13 cellular contexts compared by ENCODE assay signal in genomic region chr1:211377539-211378461, GRCh38. TPM values are rescaled to one million over a fixed set of nuclear protein-coding genes. Genes with fewer than 3 reads are reported as not detected.
DNase-seq lines count a peak whose midpoint lies in the region; ATAC-seq and TF ChIP-seq lines count a peak whose summit lies in the region.
"Had no signal": no experiment of that assay in that cellular context is flagged by ENCODE, and none has a peak within 500 bp of the region (broad histone marks: within the 10 kb centered on the region; RNA-seq: fewer than 3 reads in every experiment).

No MANE protein-coding gene starts in this region.

- H3K4me1 Mint-ChIP-seq in activated CD8-positive, alpha-beta memory T cell treated with anti-CD3 and anti-CD28 coated beads, Interleukin-2, amount 10 ng/mL, durations not matched to agents 7 days and 5 days = peaks cover 43% of the 10 kb centered on the region
- peaks cover 11 to 27% of the 10 kb centered on the region in 2 donors for H3K4me1 Mint-ChIP-seq in stimulated activated naive B cell treated with anti-CD40 and anti-IgM and Interleukin-4, amounts not matched to agents 10 μg/mL and 1 μg/mL and 100 μg/mL, for 72 hours

- H3K23ac ChIP-seq in neuronal stem cell (ENCODE audit: low read depth, low read length, poor library complexity) = no peak overlapping the region

- peaks cover 35% of the 10 kb centered on the region for H3K36me3 Mint-ChIP-seq in activated CD8-positive, alpha-beta memory T cell treated with anti-CD3 and anti-CD28 coated beads, Interleukin-2, amount 10 ng/mL, durations not matched to agents 7 days and 5 days
- H3K36me3 Mint-ChIP-seq in stimulated activated naive B cell treated with anti-CD40 and anti-IgM and Interleukin-4, amounts not matched to agents 10 μg/mL and 1 μg/mL and 100 μg/mL, for 72 hours = peaks cover 21 to 22% of the 10 kb centered on the region in 2 donors

- no peak overlapping the region for H2BK120ac ChIP-seq in neuronal stem cell (ENCODE audit: low read depth, low read length)

- H3K9me3 Mint-ChIP-seq in activated CD8-positive, alpha-beta memory T cell treated with anti-CD3 and anti-CD28 coated beads, Interleukin-2, amount 10 ng/mL, durations not matched to agents 7 days and 5 days (ENCODE audit: low read depth) = no peaks in the 10 kb centered on the region
- H3K9me3 Mint-ChIP-seq in stimulated activated naive B cell treated with anti-CD40 and anti-IgM and Interleukin-4, amounts not matched to agents 10 μg/mL and 1 μg/mL and 100 μg/mL, for 72 hours = no peaks in the 10 kb centered on the region

- H3K27ac ChIP-seq in ascending aorta (peak overlapping the region; percentile 2 to 44), neuronal stem cell (replicated peaks; ENCODE audit: low read length) (no peak overlapping the region)

- H2BK12ac ChIP-seq in neuronal stem cell (ENCODE audit: low read length) = no peak overlapping the region

- DNase-seq in activated CD8-positive, alpha-beta memory T cell treated with anti-CD3 and anti-CD28 coated beads, Interleukin-2, amount 10 ng/mL, durations not matched to agents 7 days and 5 days = no peak
- no peak for DNase-seq in activated CD8-positive, alpha-beta memory T cell treated with anti-CD3 and anti-CD28 coated beads for 24 hours
- DNase-seq in ascending aorta (ENCODE audit: low spot score in 2 of 2) (no peak), left kidney (ENCODE audit: low read depth, low spot score) (peak; percentile 35), neuronal stem cell (ENCODE audit: low spot score) (no peak)
- DNase-seq in stimulated activated naive B cell treated with anti-CD40 and anti-IgM and Interleukin-4, amounts not matched to agents 10 μg/mL and 1 μg/mL and 100 μg/mL, for 72 hours = no peak
- DNase-seq: activated T-cell treated with anti-CD3 and anti-CD28 coated beads, Interleukin-2, amount 50 U/mL, for 4 hours; central memory CD4-positive, alpha-beta T cell; GOT3; NCI-H1105; NCI-H510A had no signal

- no peak overlapping the region for H3K4me2 ChIP-seq in neuronal stem cell (ENCODE audit: insufficient read depth, low read length, poor library complexity, severe bottlenecking)

- no peak for TF ChIP-seq CTCF in ascending aorta (IDR thresholded peaks at IDR 0.05)

- no peak overlapping the region for H2AK5ac ChIP-seq in neuronal stem cell (ENCODE audit: low read depth, low read length)

- ATAC-seq in activated CD8-positive, alpha-beta memory T cell treated with anti-CD3 and anti-CD28 coated beads, Interleukin-2, amount 10 ng/mL, durations not matched to agents 7 days and 5 days = no peak
- no peak for ATAC-seq in stimulated activated naive B cell treated with anti-CD40 and anti-IgM and Interleukin-4, amounts not matched to agents 10 μg/mL and 1 μg/mL and 100 μg/mL, for 72 hours (replicated peaks)
- no peak for ATAC-seq in GM21367 (IDR thresholded peaks at IDR 0.05; ENCODE audit: unreplicated experiment)
- no peak for ATAC-seq in GM19467 (IDR thresholded peaks at IDR 0.05; ENCODE audit: unreplicated experiment)

- no peak overlapping the region for H4K91ac ChIP-seq in neuronal stem cell (ENCODE audit: low read depth, low read length, poor library complexity)

- H3K4me1 ChIP-seq in ascending aorta = no peaks in the 10 kb centered on the region
- peaks cover 0 to 7% of the 10 kb centered on the region in 2 donors for H3K4me1 ChIP-seq in neuronal stem cell (ENCODE audit: control insufficient read depth in 2 of 2, insufficient read depth in 1 of 2, low read depth in 1 of 2, low read length in 2 of 2)

- no peak overlapping the region for H3K9ac ChIP-seq in neuronal stem cell (ENCODE audit: low read depth, low read length, poor library complexity)

- H2BK15ac ChIP-seq in neuronal stem cell (ENCODE audit: low read length) = no peak overlapping the region

- H3K36me3 ChIP-seq in ascending aorta (peaks cover 12 to 29% of the 10 kb centered on the region in 2 donors), neuronal stem cell (replicated peaks in 1 of 2; ENCODE audit: control insufficient read depth in 2 of 2, insufficient read depth in 2 of 2, low read length in 2 of 2) (peaks cover 0 to 2% of the 10 kb centered on the region in 2 donors)

- no peak overlapping the region for H4K8ac ChIP-seq in neuronal stem cell (ENCODE audit: low read depth, low read length)

- no peaks in the 10 kb centered on the region for H3K27me3 Mint-ChIP-seq in activated CD8-positive, alpha-beta memory T cell treated with anti-CD3 and anti-CD28 coated beads, Interleukin-2, amount 10 ng/mL, durations not matched to agents 7 days and 5 days
- no peaks in the 10 kb centered on the region for H3K27me3 Mint-ChIP-seq in stimulated activated naive B cell treated with anti-CD40 and anti-IgM and Interleukin-4, amounts not matched to agents 10 μg/mL and 1 μg/mL and 100 μg/mL, for 72 hours

- no peak overlapping the region for H3K18ac ChIP-seq in neuronal stem cell (ENCODE audit: low read length)

- no CpG with 5 or more reads among the region's 5 CpGs for WGBS in neuronal stem cell (ENCODE audit: extremely low coverage in 2 of 2, insufficient read length in 2 of 2, insufficient replicate concordance in 1 of 2), 2 donors

- H3K79me1 ChIP-seq in neuronal stem cell (ENCODE audit: low read depth, low read length) = no peaks in the 10 kb centered on the region

- no peak overlapping the region for H3K4me3 Mint-ChIP-seq in activated CD8-positive, alpha-beta memory T cell treated with anti-CD3 and anti-CD28 coated beads, Interleukin-2, amount 10 ng/mL, durations not matched to agents 7 days and 5 days
- no peak overlapping the region for H3K4me3 Mint-ChIP-seq in stimulated activated naive B cell treated with anti-CD40 and anti-IgM and Interleukin-4, amounts not matched to agents 10 μg/mL and 1 μg/mL and 100 μg/mL, for 72 hours
- H3K4me3 Mint-ChIP-seq: activated T-cell treated with anti-CD3 and anti-CD28 coated beads, Interleukin-2, amount 50 U/mL, for 4 hours had no signal

- no peak overlapping the region for H2BK5ac ChIP-seq in neuronal stem cell (ENCODE audit: low read length)

- H3K27me3 ChIP-seq in ascending aorta (no peaks in the 10 kb centered on the region), neuronal stem cell (ENCODE audit: control insufficient read depth in 3 of 3, insufficient read depth in 3 of 3, low read depth in 1 of 3, low read length in 3 of 3) (no peaks in the 10 kb centered on the region)

- intact Hi-C loops in ascending aorta (cut with DNase I) = no loop called here

- H3K4me3 ChIP-seq in ascending aorta (no peak overlapping the region), neuronal stem cell (ENCODE audit: low read length in 2 of 2) (no peak overlapping the region)

- CTCF ChIA-PET in activated CD8-positive, alpha-beta memory T cell treated with anti-CD3 and anti-CD28 coated beads, Interleukin-2, amount 10 ng/mL, durations not matched to agents 7 days and 5 days (lab: Charles Lee) = no interaction called here

- no peaks in the 10 kb centered on the region for H3K9me3 ChIP-seq in ascending aorta
- no peaks in the 10 kb centered on the region for H3K9me3 ChIP-seq in neuronal stem cell (replicated peaks in 1 of 2; ENCODE audit: control insufficient read depth in 2 of 2, insufficient read depth in 1 of 2, low read depth in 1 of 2, low read length in 2 of 2)

- no peak overlapping the region for H2AFZ ChIP-seq in neuronal stem cell (ENCODE audit: low read length)

- H3K4ac ChIP-seq in neuronal stem cell (ENCODE audit: low read length) = no peak overlapping the region

- no peak overlapping the region for H3K14ac ChIP-seq in neuronal stem cell (ENCODE audit: low read length)

- H3K27ac Mint-ChIP-seq in activated CD8-positive, alpha-beta memory T cell treated with anti-CD3 and anti-CD28 coated beads, Interleukin-2, amount 10 ng/mL, durations not matched to agents 7 days and 5 days = peak overlapping the region; percentile 6
- peak overlapping the region; percentile 57 for H3K27ac Mint-ChIP-seq in stimulated activated naive B cell treated with anti-CD40 and anti-IgM and Interleukin-4, amounts not matched to agents 10 μg/mL and 1 μg/mL and 100 μg/mL, for 72 hours

RNA-seq across cellular contexts. Expression of gene TRAF5, which starts 51.2 kb away (rescaled TPM):
- total RNA-seq in activated CD8-positive, alpha-beta memory T cell treated with anti-CD3 and anti-CD28 coated beads, Interleukin-2, amount 10 ng/mL, durations not matched to agents 7 days and 5 days = 10 to 100 TPM; 49.7 to 63.2 TPM
- total RNA-seq in ascending aorta = 3.9 TPM
- polyA plus RNA-seq in neuronal stem cell (2013, experiment 1 of 2) = 10.8 TPM
- 10.7 TPM for polyA plus RNA-seq in neuronal stem cell (2013, experiment 2 of 2)

Comparison
In these comparisons a context has a peak if more than half of its experiments do, and no peak if none do; other contexts are left out.
1. RNA of gene TRAF5, which starts 51.2 kb away (total RNA-seq): 49.7 to 63.2 TPM in activated CD8-positive, alpha-beta memory T cell treated with anti-CD3 and anti-CD28 coated beads, Interleukin-2, amount 10 ng/mL, durations not matched to agents 7 days and 5 days; 3.9 TPM in ascending aorta (single experiment); every median in the first group is over 10 times any median in the second.